ENCODE assay signal across 1 cellular context in the genomic region with DNA sequence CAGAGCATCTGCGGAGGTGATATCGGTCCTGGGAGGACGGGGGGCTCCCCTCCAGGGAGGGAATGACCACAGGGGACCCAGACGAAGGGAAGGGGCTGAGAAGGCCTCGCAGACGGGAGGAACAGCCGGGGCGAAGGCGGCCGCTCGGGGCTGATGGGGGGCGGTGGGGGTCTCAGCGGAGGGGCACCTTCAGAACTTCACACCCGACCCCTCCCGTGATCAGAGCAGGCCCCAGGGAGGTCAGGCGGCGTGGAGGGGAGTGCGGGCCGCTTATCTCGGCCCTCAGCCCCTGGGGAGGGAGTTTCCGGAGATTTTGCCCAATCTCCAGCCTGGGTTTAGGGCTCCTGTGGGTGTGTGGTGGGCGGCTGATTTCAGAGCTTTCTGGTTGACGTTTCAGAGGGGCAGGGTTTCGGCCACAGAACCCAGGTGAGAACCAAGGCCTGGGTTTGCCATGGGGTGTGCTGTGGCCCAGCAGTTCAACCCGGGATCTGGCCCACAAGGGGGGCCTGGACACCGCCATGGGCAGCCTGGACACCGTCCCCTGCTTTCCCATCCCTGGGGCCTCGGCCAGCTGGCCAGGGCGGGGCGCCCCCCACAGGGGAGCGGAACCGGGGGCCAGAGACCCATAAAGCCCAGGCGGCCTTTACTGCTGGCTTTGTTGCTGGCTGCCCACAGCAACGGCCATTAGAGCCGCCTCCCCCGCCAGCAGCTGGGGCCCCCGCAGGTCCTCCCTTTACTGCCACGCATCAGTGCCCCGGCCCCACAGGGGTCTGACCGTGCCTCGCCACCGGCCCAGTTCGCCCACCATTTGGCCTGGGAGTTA.
TF ChIP-seq lines count a peak whose summit lies in the region.

No MANE protein-coding gene starts in this region.

TF ChIP-seq in HEK293, 187 proteins besides CTCF, POLR2A, EP300 and RAD21 (continued from another document):
- TF ChIP-seq, protein P1, sequence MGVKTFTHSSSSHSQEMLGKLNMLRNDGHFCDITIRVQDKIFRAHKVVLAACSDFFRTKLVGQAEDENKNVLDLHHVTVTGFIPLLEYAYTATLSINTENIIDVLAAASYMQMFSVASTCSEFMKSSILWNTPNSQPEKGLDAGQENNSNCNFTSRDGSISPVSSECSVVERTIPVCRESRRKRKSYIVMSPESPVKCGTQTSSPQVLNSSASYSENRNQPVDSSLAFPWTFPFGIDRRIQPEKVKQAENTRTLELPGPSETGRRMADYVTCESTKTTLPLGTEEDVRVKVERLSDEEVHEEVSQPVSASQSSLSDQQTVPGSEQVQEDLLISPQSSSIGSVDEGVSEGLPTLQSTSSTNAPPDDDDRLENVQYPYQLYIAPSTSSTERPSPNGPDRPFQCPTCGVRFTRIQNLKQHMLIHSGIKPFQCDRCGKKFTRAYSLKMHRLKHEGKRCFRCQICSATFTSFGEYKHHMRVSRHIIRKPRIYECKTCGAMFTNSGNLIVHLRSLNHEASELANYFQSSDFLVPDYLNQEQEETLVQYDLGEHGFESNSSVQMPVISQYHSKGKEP (tag by site-specific recombination; IDR thresholded peaks at IDR 0.05) = no peak
- TF ChIP-seq, protein P2, sequence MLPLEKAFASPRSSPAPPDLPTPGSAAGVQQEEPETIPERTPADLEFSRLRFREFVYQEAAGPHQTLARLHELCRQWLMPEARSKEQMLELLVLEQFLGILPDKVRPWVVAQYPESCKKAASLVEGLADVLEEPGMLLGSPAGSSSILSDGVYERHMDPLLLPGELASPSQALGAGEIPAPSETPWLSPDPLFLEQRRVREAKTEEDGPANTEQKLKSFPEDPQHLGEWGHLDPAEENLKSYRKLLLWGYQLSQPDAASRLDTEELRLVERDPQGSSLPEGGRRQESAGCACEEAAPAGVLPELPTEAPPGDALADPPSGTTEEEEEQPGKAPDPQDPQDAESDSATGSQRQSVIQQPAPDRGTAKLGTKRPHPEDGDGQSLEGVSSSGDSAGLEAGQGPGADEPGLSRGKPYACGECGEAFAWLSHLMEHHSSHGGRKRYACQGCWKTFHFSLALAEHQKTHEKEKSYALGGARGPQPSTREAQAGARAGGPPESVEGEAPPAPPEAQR (tag by site-specific recombination; IDR thresholded peaks at IDR 0.05) = no peak
- TF ChIP-seq ZFP3 (tag by site-specific recombination; IDR thresholded peaks at IDR 0.05; ENCODE audit: low read depth) (no peak), ZFHX2 (tag by site-specific recombination; conservative IDR thresholded peaks at IDR 0.05) (peak; percentile 91), FEZF1 (tag by site-specific recombination; IDR thresholded peaks at IDR 0.05) (no peak), ZNF214 (tag by site-specific recombination; IDR thresholded peaks at IDR 0.05; ENCODE audit: borderline replicate concordance) (no peak), KLF8 (tag by site-specific recombination; IDR thresholded peaks at IDR 0.05) (peak; percentile 44; the same call in 1 of the 2 replicates), ZNF76 (tag by site-specific recombination; IDR thresholded peaks at IDR 0.05; ENCODE audit: borderline replicate concordance, low read depth) (no peak), ZNF510 (tag by site-specific recombination; IDR thresholded peaks at IDR 0.05; ENCODE audit: insufficient replicate concordance) (no peak), ZNF133 (tag by site-specific recombination; IDR thresholded peaks at IDR 0.05) (no peak), ZBTB8A (tag by site-specific recombination; IDR thresholded peaks at IDR 0.05) (peak; percentile 53), GLIS2 (tag by site-specific recombination; IDR thresholded peaks at IDR 0.05) (peak; percentile 21; the same call in 1 of the 2 replicates), ZNF830 (tag by site-specific recombination; IDR thresholded peaks at IDR 0.05; ENCODE audit: low read depth) (no peak), ZBTB20 (tag by site-specific recombination; IDR thresholded peaks at IDR 0.05) (no peak), KLF1 (tag by site-specific recombination; IDR thresholded peaks at IDR 0.05) (0 out of 2 replicates have a peak, but pooled peaks have one; percentile 36), ZNF16 (tag by site-specific recombination; IDR thresholded peaks at IDR 0.05; ENCODE audit: low read depth) (no peak), SETDB1 (IDR thresholded peaks at IDR 0.05; ENCODE audit: insufficient read length, low read length) (no peak), ZNF140 (tag by site-specific recombination; IDR thresholded peaks at IDR 0.05) (no peak), ZNF514 (tag by site-specific recombination; IDR thresholded peaks at IDR 0.05) (no peak)
- TF ChIP-seq, protein P3, sequence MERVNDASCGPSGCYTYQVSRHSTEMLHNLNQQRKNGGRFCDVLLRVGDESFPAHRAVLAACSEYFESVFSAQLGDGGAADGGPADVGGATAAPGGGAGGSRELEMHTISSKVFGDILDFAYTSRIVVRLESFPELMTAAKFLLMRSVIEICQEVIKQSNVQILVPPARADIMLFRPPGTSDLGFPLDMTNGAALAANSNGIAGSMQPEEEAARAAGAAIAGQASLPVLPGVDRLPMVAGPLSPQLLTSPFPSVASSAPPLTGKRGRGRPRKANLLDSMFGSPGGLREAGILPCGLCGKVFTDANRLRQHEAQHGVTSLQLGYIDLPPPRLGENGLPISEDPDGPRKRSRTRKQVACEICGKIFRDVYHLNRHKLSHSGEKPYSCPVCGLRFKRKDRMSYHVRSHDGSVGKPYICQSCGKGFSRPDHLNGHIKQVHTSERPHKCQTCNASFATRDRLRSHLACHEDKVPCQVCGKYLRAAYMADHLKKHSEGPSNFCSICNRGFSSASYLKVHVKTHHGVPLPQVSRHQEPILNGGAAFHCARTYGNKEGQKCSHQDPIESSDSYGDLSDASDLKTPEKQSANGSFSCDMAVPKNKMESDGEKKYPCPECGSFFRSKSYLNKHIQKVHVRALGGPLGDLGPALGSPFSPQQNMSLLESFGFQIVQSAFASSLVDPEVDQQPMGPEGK (tag by site-specific recombination; IDR thresholded peaks at IDR 0.05) = peak; percentile 19; the same call in 1 of the 2 replicates
- TF ChIP-seq, protein P4, sequence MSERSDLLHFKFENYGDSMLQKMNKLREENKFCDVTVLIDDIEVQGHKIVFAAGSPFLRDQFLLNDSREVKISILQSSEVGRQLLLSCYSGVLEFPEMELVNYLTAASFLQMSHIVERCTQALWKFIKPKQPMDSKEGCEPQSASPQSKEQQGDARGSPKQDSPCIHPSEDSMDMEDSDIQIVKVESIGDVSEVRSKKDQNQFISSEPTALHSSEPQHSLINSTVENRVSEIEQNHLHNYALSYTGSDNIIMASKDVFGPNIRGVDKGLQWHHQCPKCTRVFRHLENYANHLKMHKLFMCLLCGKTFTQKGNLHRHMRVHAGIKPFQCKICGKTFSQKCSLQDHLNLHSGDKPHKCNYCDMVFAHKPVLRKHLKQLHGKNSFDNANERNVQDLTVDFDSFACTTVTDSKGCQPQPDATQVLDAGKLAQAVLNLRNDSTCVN (tag by site-specific recombination; optimal IDR thresholded peaks at IDR 0.05) = no peak
- TF ChIP-seq, protein P5, sequence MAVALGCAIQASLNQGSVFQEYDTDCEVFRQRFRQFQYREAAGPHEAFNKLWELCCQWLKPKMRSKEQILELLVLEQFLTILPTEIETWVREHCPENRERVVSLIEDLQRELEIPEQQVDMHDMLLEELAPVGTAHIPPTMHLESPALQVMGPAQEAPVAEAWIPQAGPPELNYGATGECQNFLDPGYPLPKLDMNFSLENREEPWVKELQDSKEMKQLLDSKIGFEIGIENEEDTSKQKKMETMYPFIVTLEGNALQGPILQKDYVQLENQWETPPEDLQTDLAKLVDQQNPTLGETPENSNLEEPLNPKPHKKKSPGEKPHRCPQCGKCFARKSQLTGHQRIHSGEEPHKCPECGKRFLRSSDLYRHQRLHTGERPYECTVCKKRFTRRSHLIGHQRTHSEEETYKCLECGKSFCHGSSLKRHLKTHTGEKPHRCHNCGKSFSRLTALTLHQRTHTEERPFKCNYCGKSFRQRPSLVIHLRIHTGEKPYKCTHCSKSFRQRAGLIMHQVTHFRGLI (tag by site-specific recombination; IDR thresholded peaks at IDR 0.05) = no peak
- TF ChIP-seq, protein P6, sequence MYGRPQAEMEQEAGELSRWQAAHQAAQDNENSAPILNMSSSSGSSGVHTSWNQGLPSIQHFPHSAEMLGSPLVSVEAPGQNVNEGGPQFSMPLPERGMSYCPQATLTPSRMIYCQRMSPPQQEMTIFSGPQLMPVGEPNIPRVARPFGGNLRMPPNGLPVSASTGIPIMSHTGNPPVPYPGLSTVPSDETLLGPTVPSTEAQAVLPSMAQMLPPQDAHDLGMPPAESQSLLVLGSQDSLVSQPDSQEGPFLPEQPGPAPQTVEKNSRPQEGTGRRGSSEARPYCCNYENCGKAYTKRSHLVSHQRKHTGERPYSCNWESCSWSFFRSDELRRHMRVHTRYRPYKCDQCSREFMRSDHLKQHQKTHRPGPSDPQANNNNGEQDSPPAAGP (tag by site-specific recombination; IDR thresholded peaks at IDR 0.05) = 0 out of 2 replicates have a peak, but pooled peaks have one; percentile 24
- TF ChIP-seq, protein P7, sequence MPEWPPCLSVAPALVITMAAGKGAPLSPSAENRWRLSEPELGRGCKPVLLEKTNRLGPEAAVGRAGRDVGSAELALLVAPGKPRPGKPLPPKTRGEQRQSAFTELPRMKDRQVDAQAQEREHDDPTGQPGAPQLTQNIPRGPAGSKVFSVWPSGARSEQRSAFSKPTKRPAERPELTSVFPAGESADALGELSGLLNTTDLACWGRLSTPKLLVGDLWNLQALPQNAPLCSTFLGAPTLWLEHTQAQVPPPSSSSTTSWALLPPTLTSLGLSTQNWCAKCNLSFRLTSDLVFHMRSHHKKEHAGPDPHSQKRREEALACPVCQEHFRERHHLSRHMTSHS (tag by site-specific recombination; IDR thresholded peaks at IDR 0.05) = no peak
- TF ChIP-seq, protein P8, sequence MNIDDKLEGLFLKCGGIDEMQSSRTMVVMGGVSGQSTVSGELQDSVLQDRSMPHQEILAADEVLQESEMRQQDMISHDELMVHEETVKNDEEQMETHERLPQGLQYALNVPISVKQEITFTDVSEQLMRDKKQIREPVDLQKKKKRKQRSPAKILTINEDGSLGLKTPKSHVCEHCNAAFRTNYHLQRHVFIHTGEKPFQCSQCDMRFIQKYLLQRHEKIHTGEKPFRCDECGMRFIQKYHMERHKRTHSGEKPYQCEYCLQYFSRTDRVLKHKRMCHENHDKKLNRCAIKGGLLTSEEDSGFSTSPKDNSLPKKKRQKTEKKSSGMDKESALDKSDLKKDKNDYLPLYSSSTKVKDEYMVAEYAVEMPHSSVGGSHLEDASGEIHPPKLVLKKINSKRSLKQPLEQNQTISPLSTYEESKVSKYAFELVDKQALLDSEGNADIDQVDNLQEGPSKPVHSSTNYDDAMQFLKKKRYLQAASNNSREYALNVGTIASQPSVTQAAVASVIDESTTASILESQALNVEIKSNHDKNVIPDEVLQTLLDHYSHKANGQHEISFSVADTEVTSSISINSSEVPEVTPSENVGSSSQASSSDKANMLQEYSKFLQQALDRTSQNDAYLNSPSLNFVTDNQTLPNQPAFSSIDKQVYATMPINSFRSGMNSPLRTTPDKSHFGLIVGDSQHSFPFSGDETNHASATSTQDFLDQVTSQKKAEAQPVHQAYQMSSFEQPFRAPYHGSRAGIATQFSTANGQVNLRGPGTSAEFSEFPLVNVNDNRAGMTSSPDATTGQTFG (tag by site-specific recombination; IDR thresholded peaks at IDR 0.05; ENCODE audit: borderline replicate concordance) = no peak
- TF ChIP-seq, protein P9, sequence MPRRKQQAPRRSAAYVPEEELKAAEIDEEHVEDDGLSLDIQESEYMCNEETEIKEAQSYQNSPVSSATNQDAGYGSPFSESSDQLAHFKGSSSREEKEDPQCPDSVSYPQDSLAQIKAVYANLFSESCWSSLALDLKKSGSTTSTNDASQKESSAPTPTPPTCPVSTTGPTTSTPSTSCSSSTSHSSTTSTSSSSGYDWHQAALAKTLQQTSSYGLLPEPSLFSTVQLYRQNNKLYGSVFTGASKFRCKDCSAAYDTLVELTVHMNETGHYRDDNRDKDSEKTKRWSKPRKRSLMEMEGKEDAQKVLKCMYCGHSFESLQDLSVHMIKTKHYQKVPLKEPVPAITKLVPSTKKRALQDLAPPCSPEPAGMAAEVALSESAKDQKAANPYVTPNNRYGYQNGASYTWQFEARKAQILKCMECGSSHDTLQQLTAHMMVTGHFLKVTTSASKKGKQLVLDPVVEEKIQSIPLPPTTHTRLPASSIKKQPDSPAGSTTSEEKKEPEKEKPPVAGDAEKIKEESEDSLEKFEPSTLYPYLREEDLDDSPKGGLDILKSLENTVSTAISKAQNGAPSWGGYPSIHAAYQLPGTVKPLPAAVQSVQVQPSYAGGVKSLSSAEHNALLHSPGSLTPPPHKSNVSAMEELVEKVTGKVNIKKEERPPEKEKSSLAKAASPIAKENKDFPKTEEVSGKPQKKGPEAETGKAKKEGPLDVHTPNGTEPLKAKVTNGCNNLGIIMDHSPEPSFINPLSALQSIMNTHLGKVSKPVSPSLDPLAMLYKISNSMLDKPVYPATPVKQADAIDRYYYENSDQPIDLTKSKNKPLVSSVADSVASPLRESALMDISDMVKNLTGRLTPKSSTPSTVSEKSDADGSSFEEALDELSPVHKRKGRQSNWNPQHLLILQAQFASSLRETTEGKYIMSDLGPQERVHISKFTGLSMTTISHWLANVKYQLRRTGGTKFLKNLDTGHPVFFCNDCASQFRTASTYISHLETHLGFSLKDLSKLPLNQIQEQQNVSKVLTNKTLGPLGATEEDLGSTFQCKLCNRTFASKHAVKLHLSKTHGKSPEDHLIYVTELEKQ (tag by site-specific recombination; IDR thresholded peaks at IDR 0.05; ENCODE audit: borderline replicate concordance) = no peak
